ENCODE assay signal across 2 cellular contexts in genomic region chr20:38427655-38428023, GRCh38.
TF ChIP-seq lines count a peak whose summit lies in the region.

No MANE protein-coding gene starts in this region.

TF ChIP-seq in SK-N-SH, 30 proteins besides CTCF, POLR2A, EP300 and RAD21:
- no peak for TF ChIP-seq NRF1 (IDR thresholded peaks at IDR 0.05; ENCODE audit: low read depth, low read length)
- TF ChIP-seq GATA2 (CRISPR knock-in tag; IDR thresholded peaks at IDR 0.05) = no peak
- no peak for TF ChIP-seq RCOR1 (IDR thresholded peaks at IDR 0.05; ENCODE audit: low read length)
- TF ChIP-seq JUND (IDR thresholded peaks at IDR 0.05) = no peak
- no peak for TF ChIP-seq CHD2 (IDR thresholded peaks at IDR 0.05; ENCODE audit: low read length, partially characterized antibody)

TF ChIP-seq in SK-N-SH treated with all-trans-retinoic acid at 6 μM for 48 hours, 23 proteins besides CTCF, POLR2A, EP300 and RAD21:
- TF ChIP-seq BACH2 (CRISPR knock-in tag; IDR thresholded peaks at IDR 0.05; ENCODE audit: borderline replicate concordance) (no peak), TCF4 (CRISPR knock-in tag; IDR thresholded peaks at IDR 0.05; ENCODE audit: borderline replicate concordance) (no peak), SNAI2 (CRISPR knock-in tag; IDR thresholded peaks at IDR 0.05) (no peak), PPARA (CRISPR knock-in tag; IDR thresholded peaks at IDR 0.05; ENCODE audit: borderline replicate concordance) (no peak), ZC3H10 (CRISPR knock-in tag; IDR thresholded peaks at IDR 0.05) (no peak)
